1 cellular context compared by ENCODE assay signal in genomic region chr19:40610396-40611064, GRCh38.
TF ChIP-seq lines count a peak whose summit lies in the region.

No MANE protein-coding gene starts in this region.

TF ChIP-seq in HEK293, 187 proteins besides CTCF, POLR2A, EP300 and RAD21 (continued from another document):
- TF ChIP-seq ZBTB10 (tag by site-specific recombination; IDR thresholded peaks at IDR 0.05) (0 out of 2 replicates have a peak, but pooled peaks have one; percentile 18), ZBTB21 (tag by site-specific recombination; IDR thresholded peaks at IDR 0.05) (0 out of 2 replicates have a peak, but pooled peaks have one; percentile 18), HOXD13 (CRISPR knock-in tag; IDR thresholded peaks at IDR 0.05; ENCODE audit: borderline replicate concordance) (no peak), ZFP69B (tag by site-specific recombination; IDR thresholded peaks at IDR 0.05) (no peak), KLF7 (tag by site-specific recombination; IDR thresholded peaks at IDR 0.05; ENCODE audit: borderline replicate concordance) (0 out of 2 replicates have a peak, but pooled peaks have one; percentile 41), REST (tag by site-specific recombination; IDR thresholded peaks at IDR 0.05) (no peak), ZNF623 (tag by site-specific recombination; IDR thresholded peaks at IDR 0.05) (no peak), ZNF585B (tag by site-specific recombination; IDR thresholded peaks at IDR 0.05) (no peak), ZNF146 (tag by site-specific recombination; IDR thresholded peaks at IDR 0.05) (0 out of 2 replicates have a peak, but pooled peaks have one; percentile 6), REPIN1 (tag by site-specific recombination; IDR thresholded peaks at IDR 0.05; ENCODE audit: low read depth) (no peak; the same call in 1 of the 2 replicates), HOXC10 (CRISPR knock-in tag; IDR thresholded peaks at IDR 0.05) (no peak), ZBTB17 (tag by site-specific recombination; IDR thresholded peaks at IDR 0.05) (peak; percentile 81; the same call in 1 of the 2 replicates), ZNF514 (tag by site-specific recombination; IDR thresholded peaks at IDR 0.05) (no peak), ZNF518A (tag by site-specific recombination; conservative IDR thresholded peaks at IDR 0.05; ENCODE audit: low read depth) (no peak), ZNF394 (tag by site-specific recombination; IDR thresholded peaks at IDR 0.05; ENCODE audit: borderline replicate concordance) (peak; percentile 28; the same call in 1 of the 2 replicates), SALL2 (tag by site-specific recombination; IDR thresholded peaks at IDR 0.05; ENCODE audit: borderline replicate concordance) (0 out of 2 replicates have a peak, but pooled peaks have one; percentile 17), ZNF16 (tag by site-specific recombination; IDR thresholded peaks at IDR 0.05; ENCODE audit: low read depth) (no peak)
- TF ChIP-seq, protein P1, sequence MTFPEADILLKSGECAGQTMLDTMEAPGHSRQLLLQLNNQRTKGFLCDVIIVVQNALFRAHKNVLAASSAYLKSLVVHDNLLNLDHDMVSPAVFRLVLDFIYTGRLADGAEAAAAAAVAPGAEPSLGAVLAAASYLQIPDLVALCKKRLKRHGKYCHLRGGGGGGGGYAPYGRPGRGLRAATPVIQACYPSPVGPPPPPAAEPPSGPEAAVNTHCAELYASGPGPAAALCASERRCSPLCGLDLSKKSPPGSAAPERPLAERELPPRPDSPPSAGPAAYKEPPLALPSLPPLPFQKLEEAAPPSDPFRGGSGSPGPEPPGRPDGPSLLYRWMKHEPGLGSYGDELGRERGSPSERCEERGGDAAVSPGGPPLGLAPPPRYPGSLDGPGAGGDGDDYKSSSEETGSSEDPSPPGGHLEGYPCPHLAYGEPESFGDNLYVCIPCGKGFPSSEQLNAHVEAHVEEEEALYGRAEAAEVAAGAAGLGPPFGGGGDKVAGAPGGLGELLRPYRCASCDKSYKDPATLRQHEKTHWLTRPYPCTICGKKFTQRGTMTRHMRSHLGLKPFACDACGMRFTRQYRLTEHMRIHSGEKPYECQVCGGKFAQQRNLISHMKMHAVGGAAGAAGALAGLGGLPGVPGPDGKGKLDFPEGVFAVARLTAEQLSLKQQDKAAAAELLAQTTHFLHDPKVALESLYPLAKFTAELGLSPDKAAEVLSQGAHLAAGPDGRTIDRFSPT (tag by site-specific recombination; IDR thresholded peaks at IDR 0.05), result peak; percentile 78
- TF ChIP-seq, protein P2, sequence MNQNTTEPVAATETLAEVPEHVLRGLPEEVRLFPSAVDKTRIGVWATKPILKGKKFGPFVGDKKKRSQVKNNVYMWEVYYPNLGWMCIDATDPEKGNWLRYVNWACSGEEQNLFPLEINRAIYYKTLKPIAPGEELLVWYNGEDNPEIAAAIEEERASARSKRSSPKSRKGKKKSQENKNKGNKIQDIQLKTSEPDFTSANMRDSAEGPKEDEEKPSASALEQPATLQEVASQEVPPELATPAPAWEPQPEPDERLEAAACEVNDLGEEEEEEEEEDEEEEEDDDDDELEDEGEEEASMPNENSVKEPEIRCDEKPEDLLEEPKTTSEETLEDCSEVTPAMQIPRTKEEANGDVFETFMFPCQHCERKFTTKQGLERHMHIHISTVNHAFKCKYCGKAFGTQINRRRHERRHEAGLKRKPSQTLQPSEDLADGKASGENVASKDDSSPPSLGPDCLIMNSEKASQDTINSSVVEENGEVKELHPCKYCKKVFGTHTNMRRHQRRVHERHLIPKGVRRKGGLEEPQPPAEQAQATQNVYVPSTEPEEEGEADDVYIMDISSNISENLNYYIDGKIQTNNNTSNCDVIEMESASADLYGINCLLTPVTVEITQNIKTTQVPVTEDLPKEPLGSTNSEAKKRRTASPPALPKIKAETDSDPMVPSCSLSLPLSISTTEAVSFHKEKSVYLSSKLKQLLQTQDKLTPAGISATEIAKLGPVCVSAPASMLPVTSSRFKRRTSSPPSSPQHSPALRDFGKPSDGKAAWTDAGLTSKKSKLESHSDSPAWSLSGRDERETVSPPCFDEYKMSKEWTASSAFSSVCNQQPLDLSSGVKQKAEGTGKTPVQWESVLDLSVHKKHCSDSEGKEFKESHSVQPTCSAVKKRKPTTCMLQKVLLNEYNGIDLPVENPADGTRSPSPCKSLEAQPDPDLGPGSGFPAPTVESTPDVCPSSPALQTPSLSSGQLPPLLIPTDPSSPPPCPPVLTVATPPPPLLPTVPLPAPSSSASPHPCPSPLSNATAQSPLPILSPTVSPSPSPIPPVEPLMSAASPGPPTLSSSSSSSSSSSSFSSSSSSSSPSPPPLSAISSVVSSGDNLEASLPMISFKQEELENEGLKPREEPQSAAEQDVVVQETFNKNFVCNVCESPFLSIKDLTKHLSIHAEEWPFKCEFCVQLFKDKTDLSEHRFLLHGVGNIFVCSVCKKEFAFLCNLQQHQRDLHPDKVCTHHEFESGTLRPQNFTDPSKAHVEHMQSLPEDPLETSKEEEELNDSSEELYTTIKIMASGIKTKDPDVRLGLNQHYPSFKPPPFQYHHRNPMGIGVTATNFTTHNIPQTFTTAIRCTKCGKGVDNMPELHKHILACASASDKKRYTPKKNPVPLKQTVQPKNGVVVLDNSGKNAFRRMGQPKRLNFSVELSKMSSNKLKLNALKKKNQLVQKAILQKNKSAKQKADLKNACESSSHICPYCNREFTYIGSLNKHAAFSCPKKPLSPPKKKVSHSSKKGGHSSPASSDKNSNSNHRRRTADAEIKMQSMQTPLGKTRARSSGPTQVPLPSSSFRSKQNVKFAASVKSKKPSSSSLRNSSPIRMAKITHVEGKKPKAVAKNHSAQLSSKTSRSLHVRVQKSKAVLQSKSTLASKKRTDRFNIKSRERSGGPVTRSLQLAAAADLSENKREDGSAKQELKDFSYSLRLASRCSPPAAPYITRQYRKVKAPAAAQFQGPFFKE (tag by site-specific recombination; IDR thresholded peaks at IDR 0.05; ENCODE audit: borderline replicate concordance), result peak; percentile 94; the same call in 1 of the 2 replicates
